32 cellular contexts compared by ENCODE assay signal in genomic region chr1:208467401-208467800, GRCh38.
DNase-seq lines count a peak whose midpoint lies in the region; ATAC-seq and TF ChIP-seq lines count a peak whose summit lies in the region.
"Had no signal": no experiment of that assay in that cellular context is flagged by ENCODE, and none has a peak within 500 bp of the region (broad histone marks: within the 10 kb centered on the region; RNA-seq: fewer than 3 reads in every experiment).

No MANE protein-coding gene starts in this region.

- WGBS in smooth muscle cell (ENCODE audit: low lambda C conversion rate) = 28% methylated on average over 4 of the region's 4 CpGs

- H3K4me3 ChIP-seq in BE2C (ENCODE audit: low read depth, low read length) (no peak overlapping the region), smooth muscle cell (no peak overlapping the region)
- H3K4me3 ChIP-seq: A549; BLaER1; BLaER1 treated with 17β-estradiol and CSF1 and Interleukin-3, amounts not matched to agents 10 nM and 100 nM had no signal

- H2AFZ ChIP-seq in smooth muscle cell (ENCODE audit: low read depth) = peak overlapping the region; percentile 15

- H3K9me3 ChIP-seq in BE2C = no peaks in the 10 kb centered on the region
- H3K9me3 ChIP-seq in smooth muscle cell (replicated peaks; ENCODE audit: low read depth) = no peaks in the 10 kb centered on the region
- H3K9me3 ChIP-seq: A549; BLaER1; BLaER1 treated with 17β-estradiol and CSF1 and Interleukin-3, amounts not matched to agents 10 nM and 100 nM; Caco-2 had no signal

- ATAC-seq in activated T-helper 17 cell treated with anti-CD3 and anti-CD28 coated beads, Interleukin-2, amount 50 U/mL, for 72 hours (replicated peaks) = no peak
- no peak for ATAC-seq in HG03460 (IDR thresholded peaks at IDR 0.05; ENCODE audit: unreplicated experiment)
- ATAC-seq: A549; CD8-positive, alpha-beta T cell had no signal

- H3K4me2 ChIP-seq in smooth muscle cell = no peak overlapping the region
- H3K4me2 ChIP-seq: A549; BLaER1; BLaER1 treated with 17β-estradiol and CSF1 and Interleukin-3, amounts not matched to agents 10 nM and 100 nM had no signal

- no peaks in the 10 kb centered on the region for H4K20me1 ChIP-seq in smooth muscle cell (ENCODE audit: low read depth)
- H4K20me1 ChIP-seq: BLaER1; BLaER1 treated with 17β-estradiol and CSF1 and Interleukin-3, amounts not matched to agents 10 nM and 100 nM had no signal

- H3K27me3 ChIP-seq in BE2C = no peaks in the 10 kb centered on the region
- no peaks in the 10 kb centered on the region for H3K27me3 ChIP-seq in smooth muscle cell (ENCODE audit: low read depth)
- H3K27me3 ChIP-seq: BLaER1; BLaER1 treated with 17β-estradiol and CSF1 and Interleukin-3, amounts not matched to agents 10 nM and 100 nM had no signal

- no peak overlapping the region for H3K4me3 Mint-ChIP-seq in activated T-helper 17 cell treated with anti-CD3 and anti-CD28 coated beads, Interleukin-2, amount 50 U/mL, for 72 hours
- H3K4me3 Mint-ChIP-seq: B cell; CD14-positive monocyte; CD4-positive, alpha-beta memory T cell; CD4-positive, alpha-beta T cell; CD4-positive, CD25-positive, alpha-beta regulatory T cell; CD8-positive, alpha-beta memory T cell; CD8-positive, alpha-beta T cell had no signal

- peak; percentile 51 for DNase-seq in BE2C
- DNase-seq in SK-N-DZ (ENCODE audit: low spot score) = peak; percentile 91
- no peak for DNase-seq in smooth muscle cell (lab: John Stamatoyannopoulos, UW; ENCODE audit: unreplicated experiment)
- no peak for DNase-seq in kidney tubule cell (ENCODE audit: low spot score)
- DNase-seq: 8988T; ACHN; AML-193; C1 segment of cervical spinal cord; Caco-2; Calu3; CD4-positive, alpha-beta memory T cell; CD4-positive, alpha-beta T cell; CD4-positive, CD25-positive, alpha-beta regulatory T cell; CD8-positive, alpha-beta memory T cell; CD8-positive, alpha-beta T cell; COR-L47; DMS 273 treated with DMSO at 0.1 percent for 48 hours; DMS153; DMS53; DMS79; DMS79 treated with DMSO at 0.1 percent for 48 hours; DND-41; EL had no signal

- TF ChIP-seq CTCF in BE2C (IDR thresholded peaks at IDR 0.05; ENCODE audit: low read depth, low read length) (no peak), smooth muscle cell (IDR thresholded peaks at IDR 0.05; ENCODE audit: borderline replicate concordance, insufficient read depth, poor library complexity, severe bottlenecking) (no peak)

- H3K27ac Mint-ChIP-seq in activated T-helper 17 cell treated with anti-CD3 and anti-CD28 coated beads, Interleukin-2, amount 50 U/mL, for 72 hours = no peak overlapping the region
- H3K27ac Mint-ChIP-seq: B cell; CD14-positive monocyte; CD4-positive, alpha-beta memory T cell; CD4-positive, alpha-beta T cell; CD4-positive, CD25-positive, alpha-beta regulatory T cell; CD8-positive, alpha-beta memory T cell; CD8-positive, alpha-beta T cell had no signal

- H3K9ac ChIP-seq in smooth muscle cell (ENCODE audit: low read depth) = no peak overlapping the region
- H3K9ac ChIP-seq: BLaER1; BLaER1 treated with 17β-estradiol and CSF1 and Interleukin-3, amounts not matched to agents 10 nM and 100 nM had no signal

- H3K36me3 ChIP-seq in BE2C (no peaks in the 10 kb centered on the region), smooth muscle cell (ENCODE audit: low read depth) (no peaks in the 10 kb centered on the region)
- H3K36me3 ChIP-seq: BLaER1; BLaER1 treated with 17β-estradiol and CSF1 and Interleukin-3, amounts not matched to agents 10 nM and 100 nM had no signal

- H3K27ac ChIP-seq in smooth muscle cell (ENCODE audit: low read depth) = no peak overlapping the region
- H3K27ac ChIP-seq: 22Rv1; A549; BLaER1; BLaER1 treated with 17β-estradiol and CSF1 and Interleukin-3, amounts not matched to agents 10 nM and 100 nM; C4-2B had no signal

- H3F3A ChIP-seq in smooth muscle cell (ENCODE audit: low read depth) = no peaks in the 10 kb centered on the region

- H3K36me3 Mint-ChIP-seq in activated T-helper 17 cell treated with anti-CD3 and anti-CD28 coated beads, Interleukin-2, amount 50 U/mL, for 72 hours (ENCODE audit: low read depth) = no peaks in the 10 kb centered on the region
- H3K36me3 Mint-ChIP-seq: CD14-positive monocyte; CD4-positive, alpha-beta memory T cell; CD4-positive, CD25-positive, alpha-beta regulatory T cell; CD8-positive, alpha-beta memory T cell; CD8-positive, alpha-beta T cell had no signal

- peaks cover 43% of the 10 kb centered on the region for H3K4me1 ChIP-seq in BE2C
- no peaks in the 10 kb centered on the region for H3K4me1 ChIP-seq in smooth muscle cell (ENCODE audit: low read depth)
- H3K4me1 ChIP-seq: A549; BLaER1; BLaER1 treated with 17β-estradiol and CSF1 and Interleukin-3, amounts not matched to agents 10 nM and 100 nM; Caco-2 had no signal

- H3K4me1 Mint-ChIP-seq in activated T-helper 17 cell treated with anti-CD3 and anti-CD28 coated beads, Interleukin-2, amount 50 U/mL, for 72 hours = no peaks in the 10 kb centered on the region
- H3K4me1 Mint-ChIP-seq: B cell; CD14-positive monocyte; CD4-positive, alpha-beta memory T cell; CD4-positive, CD25-positive, alpha-beta regulatory T cell; CD8-positive, alpha-beta memory T cell had no signal

- no peaks in the 10 kb centered on the region for H3K79me2 ChIP-seq in smooth muscle cell (ENCODE audit: low read depth)

- H3K9me3 Mint-ChIP-seq in activated T-helper 17 cell treated with anti-CD3 and anti-CD28 coated beads, Interleukin-2, amount 50 U/mL, for 72 hours = no peaks in the 10 kb centered on the region
- H3K9me3 Mint-ChIP-seq: CD4-positive, alpha-beta T cell; CD8-positive, alpha-beta T cell had no signal

- peaks cover 23% of the 10 kb centered on the region for H3K27me3 Mint-ChIP-seq in activated T-helper 17 cell treated with anti-CD3 and anti-CD28 coated beads, Interleukin-2, amount 50 U/mL, for 72 hours
- H3K27me3 Mint-ChIP-seq: CD4-positive, CD25-positive, alpha-beta regulatory T cell had no signal

Comparison
In these comparisons a context has a peak if more than half of its experiments do, and no peak if none do; other contexts are left out.
1. DNase-seq: peak in BE2C (single experiment) and SK-N-DZ (single experiment); none in smooth muscle cell (single experiment) and kidney tubule cell (single experiment).